Comparison of ENCODE assay signal across 22 cellular contexts in the genomic region with DNA sequence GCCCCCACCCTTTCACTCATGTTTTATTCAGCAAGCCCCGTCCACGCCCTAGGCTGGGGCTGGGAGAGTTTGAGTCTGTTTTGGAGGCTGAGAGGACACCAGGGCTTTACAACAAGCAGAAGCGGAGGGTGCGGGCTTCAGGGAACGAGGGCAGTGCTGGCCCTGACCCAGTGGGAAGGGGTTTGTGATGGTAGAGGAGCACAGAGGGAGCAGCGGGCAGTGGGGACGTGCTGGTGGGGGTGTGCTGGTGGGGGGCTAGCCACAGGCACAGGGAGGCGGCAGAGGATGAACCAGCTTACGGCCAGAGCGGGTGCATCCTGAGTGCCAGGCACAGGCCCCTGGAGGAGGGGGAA. TPM values are rescaled to one million over a fixed set of nuclear protein-coding genes. Genes with fewer than 3 reads are reported as not detected.
"Had no signal": no experiment of that assay in that cellular context is flagged by ENCODE, and none has a peak within 500 bp of the region (broad histone marks: within the 10 kb centered on the region; RNA-seq: fewer than 3 reads in every experiment).

No MANE protein-coding gene starts in this region.

- H3K4me1 ChIP-seq: gastrocnemius medialis, stomach, tibial nerve had no signal

- H3K27me3 ChIP-seq: brain microvascular endothelial cell, stomach, suprapubic skin, tibial nerve had no signal

- H3K36me3 ChIP-seq: brain microvascular endothelial cell had no signal

- H3K27me3 Mint-ChIP-seq: activated B cell treated with CpG ODN at 0.5 μM for 24 hours; activated CD4-positive, alpha-beta T cell treated with anti-CD3 and anti-CD28 coated beads for 36 hours had no signal

- H3K27ac Mint-ChIP-seq: activated B cell treated with CpG ODN at 0.5 μM for 24 hours; activated CD4-positive, alpha-beta T cell treated with anti-CD3 and anti-CD28 coated beads for 36 hours; nephron progenitor cell had no signal

- H3K4me3 ChIP-seq: gastrocnemius medialis, stomach, suprapubic skin, tibial nerve had no signal

- H3K4me1 Mint-ChIP-seq: activated B cell treated with CpG ODN at 0.5 μM for 24 hours had no signal

- H3K9me3 Mint-ChIP-seq: nephron progenitor cell had no signal

- DNase-seq: activated B cell treated with CpG ODN at 0.5 μM for 24 hours; activated CD4-positive, alpha-beta T cell treated with anti-CD3 and anti-CD28 coated beads for 36 hours; activated CD4-positive, alpha-beta T cell treated with anti-CD3 and anti-CD28 coated beads, Interleukin-2, amount 50 U/mL, for 4 hours; activated effector memory CD4-positive, alpha-beta T cell treated with Interleukin-2 at 50 U/mL for 16 hours; activated naive CD4-positive, alpha-beta T cell treated with anti-CD3 and anti-CD28 coated beads, Interleukin-2, amount 50 U/mL, for 16 hours; activated T-cell treated with anti-CD3 and anti-CD28 coated beads, Interleukin-2, amount 50 U/mL, for 48 hours; brain microvascular endothelial cell; central memory CD4-positive, alpha-beta T cell; effector memory CD4-positive, alpha-beta T cell; gastrocnemius medialis; islet precursor cell; left colon; mesenchymal stem cell; nephron progenitor cell; occipital lobe; retina; stimulated activated CD4-positive, alpha-beta T cell treated with anti-CD3 and anti-CD28 coated beads, Interleukin-4, amount 100 ng/mL, for 24 hours; stomach; T1000 had no signal

- H3K4me3 Mint-ChIP-seq: activated B cell treated with CpG ODN at 0.5 μM for 24 hours; activated CD4-positive, alpha-beta T cell treated with anti-CD3 and anti-CD28 coated beads for 36 hours; nephron progenitor cell had no signal

- H3K27ac ChIP-seq: brain microvascular endothelial cell, gastrocnemius medialis, stomach, suprapubic skin, tibial nerve had no signal

- ATAC-seq: activated CD4-positive, alpha-beta T cell treated with anti-CD3 and anti-CD28 coated beads for 36 hours; esophagus mucosa; gastrocnemius medialis; left colon had no signal

- H3K9me3 ChIP-seq: gastrocnemius medialis, stomach, suprapubic skin, tibial nerve had no signal

RNA-seq across cellular contexts. Expression of gene NSG1, which starts 26.4 kb away (rescaled TPM):
- total RNA-seq: activated B cell treated with CpG ODN at 0.5 μM for 24 hours had no signal
